Comparison of ENCODE assay signal across 26 cellular contexts in the genomic region with DNA sequence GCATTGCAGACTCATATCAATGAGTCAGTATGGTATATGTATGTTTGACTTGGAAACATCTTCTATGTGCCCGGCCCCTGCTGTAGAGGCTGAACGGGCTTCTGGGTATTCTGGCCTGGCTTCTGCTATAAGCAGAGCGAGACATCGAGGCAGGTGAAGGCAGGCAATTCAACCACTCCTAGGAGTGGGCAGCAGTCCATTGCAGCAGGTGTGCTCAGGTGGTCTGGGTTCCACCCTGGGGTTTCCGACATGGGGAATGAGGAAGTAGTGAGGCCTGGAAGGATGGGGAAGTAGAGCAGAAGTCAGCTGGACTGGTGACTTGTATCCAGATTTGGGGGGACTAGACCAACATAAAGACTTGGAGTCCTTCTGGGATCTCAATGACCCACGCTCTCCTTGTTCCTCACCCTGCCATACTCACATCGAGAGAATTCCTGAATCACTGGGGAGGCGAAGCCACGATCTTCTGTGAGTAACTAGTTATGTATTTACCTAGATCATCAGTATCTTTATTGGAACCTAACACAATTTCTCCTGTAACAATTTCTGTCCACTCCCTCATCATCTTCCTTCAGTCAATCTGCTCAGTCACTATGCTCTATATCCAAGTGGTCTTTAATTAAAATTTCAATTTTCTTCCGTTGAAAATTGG.
DNase-seq lines count a peak whose midpoint lies in the region; ATAC-seq and TF ChIP-seq lines count a peak whose summit lies in the region.
"Had no signal": no experiment of that assay in that cellular context is flagged by ENCODE, and none has a peak within 500 bp of the region (broad histone marks: within the 10 kb centered on the region; RNA-seq: fewer than 3 reads in every experiment).

No MANE protein-coding gene starts in this region.

- DNase-seq in activated CD8-positive, alpha-beta memory T cell treated with anti-CD3 and anti-CD28 coated beads for 24 hours, result peak; percentile 30
- no peak for DNase-seq in activated CD8-positive, alpha-beta memory T cell treated with anti-CD3 and anti-CD28 coated beads, Interleukin-2, amount 50 U/mL, for 48 hours
- DNase-seq in RKO (ENCODE audit: low spot score) (peak; percentile 46), fibroblast of mammary gland (ENCODE audit: low read depth) (peak; percentile 15), middle frontal gyrus (ENCODE audit: extremely low spot score, low spot score) (no peak)
- DNase-seq in stimulated activated effector memory CD8-positive, alpha-beta T cell treated with anti-CD3 and anti-CD28 coated beads, Interleukin-12 subunit alpha, Interleukin-12 subunit beta, amount 100 ng/mL, for 72 hours (ENCODE audit: low spot score in 2 of 2), result peak in 1 of 2 donors; percentile 30
- DNase-seq in activated CD4-positive, CD25-positive, alpha-beta regulatory T cell (lab: John Stamatoyannopoulos, UW), result no peak
- DNase-seq: activated B cell treated with CpG ODN at 0.5 μM for 24 hours; activated naive CD4-positive, alpha-beta T cell; caudate nucleus; Karpas-422; left lung; NCI-H1092 treated with DMSO at 0.1 percent for 48 hours; NCI-H2081; NCI-H510A; NK-92 treated with Interleukin-12 subunit alpha and Interleukin-12 subunit beta, amount 100 ng/mL, for 24 hours; RPMI8226; stimulated activated naive B cell treated with anti-CD40 and anti-IgM and Interleukin-4, amounts not matched to agents 10 μg/mL and 1 μg/mL and 100 μg/mL, for 72 hours; T-helper 9 cell had no signal

- H3K4me1 Mint-ChIP-seq in stimulated activated effector memory CD8-positive, alpha-beta T cell treated with anti-CD3 and anti-CD28 coated beads, Interleukin-12 subunit alpha, Interleukin-12 subunit beta, amount 100 ng/mL, for 72 hours, result peaks cover 26% of the 10 kb centered on the region

- TF ChIP-seq CTCF in fibroblast of mammary gland (conservative IDR thresholded peaks at IDR 0.05; ENCODE audit: control insufficient read depth, insufficient read depth, low read depth, low read length), result no peak

- ATAC-seq in stimulated activated effector memory CD8-positive, alpha-beta T cell treated with anti-CD3 and anti-CD28 coated beads, Interleukin-12 subunit alpha, Interleukin-12 subunit beta, amount 100 ng/mL, for 72 hours, result no peak
- no peak for ATAC-seq in HG03520 (IDR thresholded peaks at IDR 0.05; ENCODE audit: unreplicated experiment)
- ATAC-seq: left lung; SK-N-SH treated with all-trans-retinoic acid at 6 μM for 48 hours; stimulated activated naive B cell treated with anti-CD40 and anti-IgM and Interleukin-4, amounts not matched to agents 10 μg/mL and 1 μg/mL and 100 μg/mL, for 72 hours had no signal

- H3K4me3 ChIP-seq in fibroblast of mammary gland (ENCODE audit: control insufficient read depth, low read depth, low read length), result no peak overlapping the region
- H3K4me3 ChIP-seq: HAP-1, left lung, smooth muscle cell, thoracic aorta had no signal

- H3K27ac Mint-ChIP-seq in stimulated activated effector memory CD8-positive, alpha-beta T cell treated with anti-CD3 and anti-CD28 coated beads, Interleukin-12 subunit alpha, Interleukin-12 subunit beta, amount 100 ng/mL, for 72 hours, result peak overlapping the region; percentile 61
- H3K27ac Mint-ChIP-seq: activated B cell treated with CpG ODN at 0.5 μM for 24 hours; activated CD4-positive, alpha-beta memory T cell treated with anti-CD3 and anti-CD28 coated beads, Interleukin-2, amount 10 ng/mL, durations not matched to agents 7 days and 5 days; B cell; stimulated activated naive B cell treated with anti-CD40 and anti-IgM and Interleukin-4, amounts not matched to agents 10 μg/mL and 1 μg/mL and 100 μg/mL, for 72 hours had no signal

- peaks cover 48% of the 10 kb centered on the region for H3K36me3 Mint-ChIP-seq in stimulated activated effector memory CD8-positive, alpha-beta T cell treated with anti-CD3 and anti-CD28 coated beads, Interleukin-12 subunit alpha, Interleukin-12 subunit beta, amount 100 ng/mL, for 72 hours

- H3K9me3 Mint-ChIP-seq in stimulated activated effector memory CD8-positive, alpha-beta T cell treated with anti-CD3 and anti-CD28 coated beads, Interleukin-12 subunit alpha, Interleukin-12 subunit beta, amount 100 ng/mL, for 72 hours, result no peaks in the 10 kb centered on the region
- H3K9me3 Mint-ChIP-seq: activated B cell treated with CpG ODN at 0.5 μM for 24 hours; activated CD4-positive, alpha-beta memory T cell treated with anti-CD3 and anti-CD28 coated beads, Interleukin-2, amount 10 ng/mL, durations not matched to agents 7 days and 5 days; stimulated activated naive B cell treated with anti-CD40 and anti-IgM and Interleukin-4, amounts not matched to agents 10 μg/mL and 1 μg/mL and 100 μg/mL, for 72 hours had no signal

- no peak overlapping the region for H3K4me3 Mint-ChIP-seq in stimulated activated effector memory CD8-positive, alpha-beta T cell treated with anti-CD3 and anti-CD28 coated beads, Interleukin-12 subunit alpha, Interleukin-12 subunit beta, amount 100 ng/mL, for 72 hours
- H3K4me3 Mint-ChIP-seq: activated B cell treated with CpG ODN at 0.5 μM for 24 hours; activated CD4-positive, alpha-beta memory T cell treated with anti-CD3 and anti-CD28 coated beads, Interleukin-2, amount 10 ng/mL, durations not matched to agents 7 days and 5 days; B cell; stimulated activated naive B cell treated with anti-CD40 and anti-IgM and Interleukin-4, amounts not matched to agents 10 μg/mL and 1 μg/mL and 100 μg/mL, for 72 hours had no signal

Comparison
In these comparisons a context has a peak if more than half of its experiments do, and no peak if none do; other contexts are left out.
1. DNase-seq: peak in activated CD8-positive, alpha-beta memory T cell treated with anti-CD3 and anti-CD28 coated beads for 24 hours (single experiment), RKO (single experiment) and fibroblast of mammary gland (single experiment); none in activated CD8-positive, alpha-beta memory T cell treated with anti-CD3 and anti-CD28 coated beads, Interleukin-2, amount 50 U/mL, for 48 hours (single experiment), activated CD4-positive, CD25-positive, alpha-beta regulatory T cell (0 of 4) and middle frontal gyrus (single experiment).